ENCODE assay signal across 2 cellular contexts in the genomic region with DNA sequence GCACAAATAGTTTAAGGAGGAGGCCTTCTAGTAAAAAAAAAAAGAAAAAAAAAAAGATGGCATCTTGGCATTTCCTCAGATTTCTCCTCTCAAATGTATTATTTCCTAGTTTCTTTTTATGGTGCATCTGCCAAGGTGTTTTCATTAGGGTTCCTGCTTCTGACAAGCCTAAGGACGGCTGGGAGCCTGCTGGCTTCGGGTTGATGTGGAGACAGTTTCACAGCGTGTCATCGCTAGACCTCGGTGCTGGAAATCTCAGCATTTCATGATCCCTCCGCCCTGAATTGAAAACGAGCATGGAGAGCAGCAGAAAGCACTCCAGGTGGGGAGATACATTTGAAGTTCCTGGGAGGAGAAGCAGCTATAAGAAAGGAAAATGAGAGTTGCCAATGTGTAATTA.
TF ChIP-seq lines count a peak whose summit lies in the region.

No MANE protein-coding gene starts in this region.

TF ChIP-seq in SK-N-SH, 30 proteins besides CTCF, POLR2A, EP300 and RAD21 (continued from another document):
- TF ChIP-seq USF2 (IDR thresholded peaks at IDR 0.05; ENCODE audit: borderline replicate concordance, low read depth, low read length) (no peak), MEF2A (IDR thresholded peaks at IDR 0.05; ENCODE audit: borderline replicate concordance, low read depth) (no peak), MXI1 (IDR thresholded peaks at IDR 0.05; ENCODE audit: low read depth, low read length) (no peak), RCOR1 (IDR thresholded peaks at IDR 0.05; ENCODE audit: low read length) (no peak)
- TF ChIP-seq, protein P1, sequence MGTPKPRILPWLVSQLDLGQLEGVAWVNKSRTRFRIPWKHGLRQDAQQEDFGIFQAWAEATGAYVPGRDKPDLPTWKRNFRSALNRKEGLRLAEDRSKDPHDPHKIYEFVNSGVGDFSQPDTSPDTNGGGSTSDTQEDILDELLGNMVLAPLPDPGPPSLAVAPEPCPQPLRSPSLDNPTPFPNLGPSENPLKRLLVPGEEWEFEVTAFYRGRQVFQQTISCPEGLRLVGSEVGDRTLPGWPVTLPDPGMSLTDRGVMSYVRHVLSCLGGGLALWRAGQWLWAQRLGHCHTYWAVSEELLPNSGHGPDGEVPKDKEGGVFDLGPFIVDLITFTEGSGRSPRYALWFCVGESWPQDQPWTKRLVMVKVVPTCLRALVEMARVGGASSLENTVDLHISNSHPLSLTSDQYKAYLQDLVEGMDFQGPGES (IDR thresholded peaks at IDR 0.05; ENCODE audit: low read depth, low read length), result no peak

TF ChIP-seq in SK-N-SH treated with all-trans-retinoic acid at 6 μM for 48 hours, 23 proteins besides CTCF, POLR2A, EP300 and RAD21 (continued from another document):
- TF ChIP-seq, protein P2, sequence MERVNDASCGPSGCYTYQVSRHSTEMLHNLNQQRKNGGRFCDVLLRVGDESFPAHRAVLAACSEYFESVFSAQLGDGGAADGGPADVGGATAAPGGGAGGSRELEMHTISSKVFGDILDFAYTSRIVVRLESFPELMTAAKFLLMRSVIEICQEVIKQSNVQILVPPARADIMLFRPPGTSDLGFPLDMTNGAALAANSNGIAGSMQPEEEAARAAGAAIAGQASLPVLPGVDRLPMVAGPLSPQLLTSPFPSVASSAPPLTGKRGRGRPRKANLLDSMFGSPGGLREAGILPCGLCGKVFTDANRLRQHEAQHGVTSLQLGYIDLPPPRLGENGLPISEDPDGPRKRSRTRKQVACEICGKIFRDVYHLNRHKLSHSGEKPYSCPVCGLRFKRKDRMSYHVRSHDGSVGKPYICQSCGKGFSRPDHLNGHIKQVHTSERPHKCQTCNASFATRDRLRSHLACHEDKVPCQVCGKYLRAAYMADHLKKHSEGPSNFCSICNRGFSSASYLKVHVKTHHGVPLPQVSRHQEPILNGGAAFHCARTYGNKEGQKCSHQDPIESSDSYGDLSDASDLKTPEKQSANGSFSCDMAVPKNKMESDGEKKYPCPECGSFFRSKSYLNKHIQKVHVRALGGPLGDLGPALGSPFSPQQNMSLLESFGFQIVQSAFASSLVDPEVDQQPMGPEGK (CRISPR knock-in tag; IDR thresholded peaks at IDR 0.05; ENCODE audit: borderline replicate concordance), result no peak
- no peak for TF ChIP-seq TCF4 (CRISPR knock-in tag; IDR thresholded peaks at IDR 0.05; ENCODE audit: borderline replicate concordance)
